9 cellular contexts compared by ENCODE assay signal in the genomic region with DNA sequence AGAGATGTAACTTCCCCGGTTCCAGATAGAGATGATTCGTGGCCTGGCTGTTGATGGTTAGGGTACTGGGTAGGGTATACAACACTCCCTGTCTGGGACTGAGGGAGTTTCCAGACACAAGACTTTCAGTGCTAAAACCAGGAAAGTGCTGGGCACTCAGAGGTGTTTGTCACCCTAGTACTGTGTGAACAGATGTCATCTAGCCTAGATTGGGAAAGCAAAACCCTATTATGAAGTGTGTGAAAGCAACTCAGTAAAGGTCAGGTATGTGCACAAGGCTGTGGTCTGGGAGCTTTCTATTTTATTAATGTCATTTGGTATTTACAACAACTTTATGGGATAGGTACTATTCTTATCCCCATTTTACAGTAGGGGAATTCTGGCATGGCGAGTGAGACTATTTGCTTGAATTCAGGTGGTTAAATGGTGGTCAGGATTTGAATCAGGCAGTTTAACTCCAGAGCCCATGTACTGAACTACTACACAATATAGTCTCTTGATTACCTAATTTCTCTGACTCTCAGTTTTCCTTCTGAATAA. TPM values are rescaled to one million over a fixed set of nuclear protein-coding genes. Genes with fewer than 3 reads are reported as not detected.
DNase-seq lines count a peak whose midpoint lies in the region; ATAC-seq and TF ChIP-seq lines count a peak whose summit lies in the region.
"Had no signal": no experiment of that assay in that cellular context is flagged by ENCODE, and none has a peak within 500 bp of the region (broad histone marks: within the 10 kb centered on the region; RNA-seq: fewer than 3 reads in every experiment).

No MANE protein-coding gene starts in this region.

- H3K27ac Mint-ChIP-seq in activated naive CD4-positive, alpha-beta T cell treated with anti-CD3 and anti-CD28 coated beads for 36 hours = peak overlapping the region; percentile 100

- ATAC-seq in stimulated activated naive CD8-positive, alpha-beta T cell treated with anti-CD3 and anti-CD28 coated beads, Interleukin-15, Interleukin-2, amounts not matched to agents 100 U/mL and 50 U/mL, for 24 hours = peak; percentile 68
- ATAC-seq in GM18858 (IDR thresholded peaks at IDR 0.05; ENCODE audit: unreplicated experiment) (no peak), GM21390 (IDR thresholded peaks at IDR 0.05; ENCODE audit: unreplicated experiment) (no peak)

- H3K4me1 Mint-ChIP-seq in activated naive CD4-positive, alpha-beta T cell treated with anti-CD3 and anti-CD28 coated beads for 36 hours (ENCODE audit: low read depth) = peaks cover 56% of the 10 kb centered on the region

- H3K27ac ChIP-seq in SU-DHL-6 (ENCODE audit: low read depth, low read length) (no peak overlapping the region), esophagus squamous epithelium (peak overlapping the region; percentile 23 to 98 (median 51))

- no peaks in the 10 kb centered on the region for H3K27me3 Mint-ChIP-seq in activated naive CD4-positive, alpha-beta T cell treated with anti-CD3 and anti-CD28 coated beads for 36 hours (ENCODE audit: low read depth)

- intact Hi-C loops in activated naive CD4-positive, alpha-beta T cell treated with anti-CD3 and anti-CD28 coated beads for 36 hours (cut with micrococcal nuclease) = loop anchor here (1.0 to 5.0 kb wide), 14 partner anchors 48 to 1463 kb away; partner anchors contain the start of genes CASP10, STRADB and TRAK2
- intact Hi-C loops in esophagus squamous epithelium (cut with DNase I) = loop anchor here (5.0 kb wide), 2 partner anchors 48 to 97 kb away; partner anchors contain the start of gene CLK1

- H3K9me3 Mint-ChIP-seq in activated naive CD4-positive, alpha-beta T cell treated with anti-CD3 and anti-CD28 coated beads for 36 hours = no peaks in the 10 kb centered on the region

- peaks cover 59% of the 10 kb centered on the region for H3K36me3 ChIP-seq in SU-DHL-6 (ENCODE audit: low read length)
- peaks cover 6 to 63% (median 32%) of the 10 kb centered on the region in 3 donors for H3K36me3 ChIP-seq in esophagus squamous epithelium

- DNase-seq in activated naive CD4-positive, alpha-beta T cell treated with anti-CD3 and anti-CD28 coated beads for 36 hours = peak; percentile 74
- no peak for DNase-seq in activated naive CD4-positive, alpha-beta T cell (lab: John Stamatoyannopoulos, UW)
- no peak for DNase-seq in esophagus squamous epithelium (lab: John Stamatoyannopoulos, UW)
- peak; percentile 38 for DNase-seq in stimulated activated naive CD8-positive, alpha-beta T cell treated with anti-CD3 and anti-CD28 coated beads, Interleukin-15, Interleukin-2, amounts not matched to agents 100 U/mL and 50 U/mL, for 24 hours
- no peak for DNase-seq in SHP77 (lab: John Stamatoyannopoulos, UW)
- DNase-seq: RPMI8226 had no signal

- peaks cover 38% of the 10 kb centered on the region for H3K79me2 ChIP-seq in SU-DHL-6 (ENCODE audit: insufficient read depth, low read length)

- H3K27me3 ChIP-seq in SU-DHL-6 (ENCODE audit: low read length) (no peaks in the 10 kb centered on the region), esophagus squamous epithelium (no peaks in the 10 kb centered on the region)

- H2AFZ ChIP-seq in SU-DHL-6 (ENCODE audit: low read depth, low read length, severe bottlenecking) = no peak overlapping the region

- peak overlapping the region; percentile 75 for H3K4me2 ChIP-seq in SU-DHL-6 (ENCODE audit: low read depth, low read length, poor library complexity, severe bottlenecking)

- H3K4me3 Mint-ChIP-seq in activated naive CD4-positive, alpha-beta T cell treated with anti-CD3 and anti-CD28 coated beads for 36 hours = peak overlapping the region; percentile 75

- no peak overlapping the region for H3K4me3 ChIP-seq in SU-DHL-6 (ENCODE audit: insufficient read depth, low read length, poor library complexity, severe bottlenecking)
- H3K4me3 ChIP-seq in esophagus squamous epithelium = peak overlapping the region in 2 of 4 donors; percentile 98 to 99

- no peaks in the 10 kb centered on the region for H3K9me3 ChIP-seq in SU-DHL-6 (ENCODE audit: insufficient read depth, low read length)
- H3K9me3 ChIP-seq in esophagus squamous epithelium = no peaks in the 10 kb centered on the region

- no peak for TF ChIP-seq POLR2A in esophagus squamous epithelium (IDR thresholded peaks at IDR 0.05)

- H4K20me1 ChIP-seq in SU-DHL-6 (ENCODE audit: low read depth, low read length) = peaks cover 18% of the 10 kb centered on the region

- H3K9me2 ChIP-seq in SU-DHL-6 (replicated peaks; ENCODE audit: insufficient read depth, low read length) = no peaks in the 10 kb centered on the region

- H3K4me1 ChIP-seq in esophagus squamous epithelium = peaks cover 18 to 50% (median 35%) of the 10 kb centered on the region in 3 donors

- no peak overlapping the region for H3K9ac ChIP-seq in SU-DHL-6 (ENCODE audit: low read length)

- TF ChIP-seq CTCF in SU-DHL-6 (IDR thresholded peaks at IDR 0.05; ENCODE audit: insufficient read depth, low read length, poor library complexity, severe bottlenecking) (no peak), esophagus squamous epithelium (IDR thresholded peaks at IDR 0.05) (no peak)

- peaks cover 3% of the 10 kb centered on the region; the same call in 1 of the 2 replicates for H3F3A ChIP-seq in SU-DHL-6 (ENCODE audit: insufficient read depth)

- peaks cover 65% of the 10 kb centered on the region for H3K36me3 Mint-ChIP-seq in activated naive CD4-positive, alpha-beta T cell treated with anti-CD3 and anti-CD28 coated beads for 36 hours (ENCODE audit: low read depth)

- 69 to 76% methylated on average over 3 of the region's 3 CpGs for WGBS in esophagus squamous epithelium, 2 donors

- CTCF ChIA-PET in activated naive CD4-positive, alpha-beta T cell treated with anti-CD3 and anti-CD28 coated beads for 36 hours (lab: Charles Lee) = interaction anchor here (0.5 to 2.8 kb wide), 6 partner anchors 34 to 418 kb away, joined by 3 to 17 read pairs (median 4); partner anchors contain the start of gene CFLAR

RNA-seq across cellular contexts. Expression of gene BZW1, which starts 2.6 kb away (rescaled TPM):
- total RNA-seq in activated naive CD4-positive, alpha-beta T cell treated with anti-CD3 and anti-CD28 coated beads for 36 hours = 100 to 1,000 TPM; 423 to 442 TPM
- total RNA-seq in esophagus squamous epithelium = 100 to 1,000 TPM; 129 to 303 (median 251) TPM

RNA-seq across cellular contexts. Expression of gene CLK1, which starts 50.1 kb away (rescaled TPM):
- 100 to 1,000 TPM; 174 to 196 TPM for total RNA-seq in activated naive CD4-positive, alpha-beta T cell treated with anti-CD3 and anti-CD28 coated beads for 36 hours
- 100 to 1,000 TPM in 1 of 4 donors, 10 to 100 TPM in 3; 59.4 to 161 (median 74.7) TPM for total RNA-seq in esophagus squamous epithelium

Comparison
In these comparisons a context has a peak if more than half of its experiments do, and no peak if none do; other contexts are left out.
1. DNase-seq: peak in activated naive CD4-positive, alpha-beta T cell treated with anti-CD3 and anti-CD28 coated beads for 36 hours (single experiment) and stimulated activated naive CD8-positive, alpha-beta T cell treated with anti-CD3 and anti-CD28 coated beads, Interleukin-15, Interleukin-2, amounts not matched to agents 100 U/mL and 50 U/mL, for 24 hours (single experiment); none in activated naive CD4-positive, alpha-beta T cell (0 of 4), esophagus squamous epithelium (single experiment) and SHP77 (0 of 2).